Comparison of ENCODE assay signal across 1 cellular context in genomic region chr9:75181748-75182147, GRCh38.
TF ChIP-seq lines count a peak whose summit lies in the region.

No MANE protein-coding gene starts in this region.

TF ChIP-seq in GM23338, 12 proteins besides CTCF, POLR2A, EP300 and RAD21 (continued from another document):
- TF ChIP-seq ETS1 (IDR thresholded peaks at IDR 0.05) (no peak), ZNF462 (CRISPR knock-in tag; IDR thresholded peaks at IDR 0.05) (no peak), POLR2AphosphoS5 (IDR thresholded peaks at IDR 0.05; ENCODE audit: low read depth) (no peak)
